In the genomic region with DNA sequence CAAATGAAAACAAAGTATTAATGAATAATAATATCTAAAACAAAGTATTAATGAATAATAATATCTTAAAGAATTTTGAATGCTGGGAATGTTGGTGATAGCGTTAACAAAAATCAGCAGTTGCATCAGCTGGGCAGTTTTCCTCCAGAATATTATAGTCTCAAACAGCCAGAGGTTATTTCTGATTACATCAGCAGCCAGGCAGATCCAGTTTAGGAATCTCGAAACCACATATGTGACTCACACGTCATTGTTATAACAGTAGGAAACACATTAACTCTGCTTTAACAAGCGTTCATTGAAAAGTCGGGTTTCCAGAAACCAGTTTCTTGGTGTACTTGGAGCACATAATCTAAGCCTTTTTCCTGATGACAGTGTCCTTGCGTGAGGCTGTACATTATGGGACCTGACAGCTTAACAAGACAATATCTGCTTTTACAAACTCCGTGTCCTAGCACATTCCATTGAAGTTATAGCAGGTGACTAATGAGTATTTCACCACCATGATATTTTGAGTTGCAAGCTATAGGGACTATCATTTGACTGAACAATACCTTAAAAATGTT, we compare ENCODE assay signal across 1 cellular context.
TF ChIP-seq lines count a peak whose summit lies in the region.

No MANE protein-coding gene starts in this region.

TF ChIP-seq in K562, 482 proteins besides CTCF, POLR2A, EP300 and RAD21 (continued from another document and continues in another):
- no peak for TF ChIP-seq FOXP4 (CRISPR knock-in tag; IDR thresholded peaks at IDR 0.05; ENCODE audit: borderline replicate concordance)
- no peak for TF ChIP-seq ZBTB1 (CRISPR knock-in tag; IDR thresholded peaks at IDR 0.05; ENCODE audit: borderline replicate concordance, low read depth)
- TF ChIP-seq POLR2G (IDR thresholded peaks at IDR 0.05; ENCODE audit: low read depth, low read length), result no peak
- no peak for TF ChIP-seq ELK1 (CRISPR knock-in tag; IDR thresholded peaks at IDR 0.05)
- TF ChIP-seq HES1 (IDR thresholded peaks at IDR 0.05; ENCODE audit: low read depth), result no peak
- TF ChIP-seq HDAC3 (IDR thresholded peaks at IDR 0.05; ENCODE audit: borderline replicate concordance, partially characterized antibody), result peak; percentile 40
- TF ChIP-seq ARNT (IDR thresholded peaks at IDR 0.05), result no peak
- TF ChIP-seq FOXA1 (IDR thresholded peaks at IDR 0.05; ENCODE audit: borderline replicate concordance), result no peak
- TF ChIP-seq EP400 (IDR thresholded peaks at IDR 0.05), result peak; percentile 58; the same call in 1 of the 2 replicates
- TF ChIP-seq MLLT1 (IDR thresholded peaks at IDR 0.05), result no peak
- no peak for TF ChIP-seq ZNF511 (CRISPR knock-in tag; IDR thresholded peaks at IDR 0.05)
- no peak; the same call in 1 of the 2 replicates for TF ChIP-seq NCOA1 (IDR thresholded peaks at IDR 0.05; ENCODE audit: low read depth)
- TF ChIP-seq CEBPG (CRISPR knock-in tag; IDR thresholded peaks at IDR 0.05), result peak; percentile 75; the same call in 1 of the 2 replicates
- TF ChIP-seq CEBPG (tag; conservative IDR thresholded peaks at IDR 0.05 in 1 of 2, IDR thresholded peaks at IDR 0.05 in 1 of 2), result peak; percentile 87 to 97
- TF ChIP-seq NR2C2 (CRISPR knock-in tag; IDR thresholded peaks at IDR 0.05), result no peak
- TF ChIP-seq NR2C2 (tag; IDR thresholded peaks at IDR 0.05), result peak; percentile 18; the same call in 1 of the 2 replicates
- no peak for TF ChIP-seq ARID2 (IDR thresholded peaks at IDR 0.05)
- no peak for TF ChIP-seq TEAD2 (tag; IDR thresholded peaks at IDR 0.05)
- TF ChIP-seq, protein P1, sequence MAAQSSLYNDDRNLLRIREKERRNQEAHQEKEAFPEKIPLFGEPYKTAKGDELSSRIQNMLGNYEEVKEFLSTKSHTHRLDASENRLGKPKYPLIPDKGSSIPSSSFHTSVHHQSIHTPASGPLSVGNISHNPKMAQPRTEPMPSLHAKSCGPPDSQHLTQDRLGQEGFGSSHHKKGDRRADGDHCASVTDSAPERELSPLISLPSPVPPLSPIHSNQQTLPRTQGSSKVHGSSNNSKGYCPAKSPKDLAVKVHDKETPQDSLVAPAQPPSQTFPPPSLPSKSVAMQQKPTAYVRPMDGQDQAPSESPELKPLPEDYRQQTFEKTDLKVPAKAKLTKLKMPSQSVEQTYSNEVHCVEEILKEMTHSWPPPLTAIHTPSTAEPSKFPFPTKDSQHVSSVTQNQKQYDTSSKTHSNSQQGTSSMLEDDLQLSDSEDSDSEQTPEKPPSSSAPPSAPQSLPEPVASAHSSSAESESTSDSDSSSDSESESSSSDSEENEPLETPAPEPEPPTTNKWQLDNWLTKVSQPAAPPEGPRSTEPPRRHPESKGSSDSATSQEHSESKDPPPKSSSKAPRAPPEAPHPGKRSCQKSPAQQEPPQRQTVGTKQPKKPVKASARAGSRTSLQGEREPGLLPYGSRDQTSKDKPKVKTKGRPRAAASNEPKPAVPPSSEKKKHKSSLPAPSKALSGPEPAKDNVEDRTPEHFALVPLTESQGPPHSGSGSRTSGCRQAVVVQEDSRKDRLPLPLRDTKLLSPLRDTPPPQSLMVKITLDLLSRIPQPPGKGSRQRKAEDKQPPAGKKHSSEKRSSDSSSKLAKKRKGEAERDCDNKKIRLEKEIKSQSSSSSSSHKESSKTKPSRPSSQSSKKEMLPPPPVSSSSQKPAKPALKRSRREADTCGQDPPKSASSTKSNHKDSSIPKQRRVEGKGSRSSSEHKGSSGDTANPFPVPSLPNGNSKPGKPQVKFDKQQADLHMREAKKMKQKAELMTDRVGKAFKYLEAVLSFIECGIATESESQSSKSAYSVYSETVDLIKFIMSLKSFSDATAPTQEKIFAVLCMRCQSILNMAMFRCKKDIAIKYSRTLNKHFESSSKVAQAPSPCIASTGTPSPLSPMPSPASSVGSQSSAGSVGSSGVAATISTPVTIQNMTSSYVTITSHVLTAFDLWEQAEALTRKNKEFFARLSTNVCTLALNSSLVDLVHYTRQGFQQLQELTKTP (IDR thresholded peaks at IDR 0.05; ENCODE audit: low read depth in 1 of 2, partially characterized antibody in 2 of 2), result no peak
- no peak for TF ChIP-seq PURB (CRISPR knock-in tag; IDR thresholded peaks at IDR 0.05; ENCODE audit: low read depth)
- TF ChIP-seq ZNF780A (CRISPR knock-in tag; IDR thresholded peaks at IDR 0.05), result no peak
- TF ChIP-seq XRCC4 (IDR thresholded peaks at IDR 0.05; ENCODE audit: extremely low read depth, insufficient read depth, insufficient read length), result no peak
- no peak for TF ChIP-seq NONO (IDR thresholded peaks at IDR 0.05; ENCODE audit: low read depth in 2 of 2, low read length in 1 of 2)
- no peak for TF ChIP-seq RBBP5 (IDR thresholded peaks at IDR 0.05; ENCODE audit: borderline replicate concordance, insufficient read depth, low read length, poor library complexity, severe bottlenecking)
- peak; percentile 39; the same call in 1 of the 2 replicates for TF ChIP-seq GABPA (tag; conservative IDR thresholded peaks at IDR 0.05; ENCODE audit: low read depth)
- TF ChIP-seq ZNF696 (CRISPR knock-in tag; conservative IDR thresholded peaks at IDR 0.05), result no peak
- no peak for TF ChIP-seq VEZF1 (CRISPR knock-in tag; IDR thresholded peaks at IDR 0.05)
- TF ChIP-seq, protein P2, sequence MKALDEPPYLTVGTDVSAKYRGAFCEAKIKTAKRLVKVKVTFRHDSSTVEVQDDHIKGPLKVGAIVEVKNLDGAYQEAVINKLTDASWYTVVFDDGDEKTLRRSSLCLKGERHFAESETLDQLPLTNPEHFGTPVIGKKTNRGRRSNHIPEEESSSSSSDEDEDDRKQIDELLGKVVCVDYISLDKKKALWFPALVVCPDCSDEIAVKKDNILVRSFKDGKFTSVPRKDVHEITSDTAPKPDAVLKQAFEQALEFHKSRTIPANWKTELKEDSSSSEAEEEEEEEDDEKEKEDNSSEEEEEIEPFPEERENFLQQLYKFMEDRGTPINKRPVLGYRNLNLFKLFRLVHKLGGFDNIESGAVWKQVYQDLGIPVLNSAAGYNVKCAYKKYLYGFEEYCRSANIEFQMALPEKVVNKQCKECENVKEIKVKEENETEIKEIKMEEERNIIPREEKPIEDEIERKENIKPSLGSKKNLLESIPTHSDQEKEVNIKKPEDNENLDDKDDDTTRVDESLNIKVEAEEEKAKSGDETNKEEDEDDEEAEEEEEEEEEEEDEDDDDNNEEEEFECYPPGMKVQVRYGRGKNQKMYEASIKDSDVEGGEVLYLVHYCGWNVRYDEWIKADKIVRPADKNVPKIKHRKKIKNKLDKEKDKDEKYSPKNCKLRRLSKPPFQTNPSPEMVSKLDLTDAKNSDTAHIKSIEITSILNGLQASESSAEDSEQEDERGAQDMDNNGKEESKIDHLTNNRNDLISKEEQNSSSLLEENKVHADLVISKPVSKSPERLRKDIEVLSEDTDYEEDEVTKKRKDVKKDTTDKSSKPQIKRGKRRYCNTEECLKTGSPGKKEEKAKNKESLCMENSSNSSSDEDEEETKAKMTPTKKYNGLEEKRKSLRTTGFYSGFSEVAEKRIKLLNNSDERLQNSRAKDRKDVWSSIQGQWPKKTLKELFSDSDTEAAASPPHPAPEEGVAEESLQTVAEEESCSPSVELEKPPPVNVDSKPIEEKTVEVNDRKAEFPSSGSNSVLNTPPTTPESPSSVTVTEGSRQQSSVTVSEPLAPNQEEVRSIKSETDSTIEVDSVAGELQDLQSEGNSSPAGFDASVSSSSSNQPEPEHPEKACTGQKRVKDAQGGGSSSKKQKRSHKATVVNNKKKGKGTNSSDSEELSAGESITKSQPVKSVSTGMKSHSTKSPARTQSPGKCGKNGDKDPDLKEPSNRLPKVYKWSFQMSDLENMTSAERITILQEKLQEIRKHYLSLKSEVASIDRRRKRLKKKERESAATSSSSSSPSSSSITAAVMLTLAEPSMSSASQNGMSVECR (CRISPR knock-in tag; IDR thresholded peaks at IDR 0.05), result no peak
- no peak for TF ChIP-seq E4F1 (CRISPR knock-in tag; IDR thresholded peaks at IDR 0.05; ENCODE audit: borderline replicate concordance)
- TF ChIP-seq CGGBP1 (CRISPR knock-in tag; IDR thresholded peaks at IDR 0.05), result no peak
- no peak for TF ChIP-seq SMC3 (conservative IDR thresholded peaks at IDR 0.05; ENCODE audit: insufficient read depth, low read depth, low read length)
- no peak; the same call in 1 of the 2 replicates for TF ChIP-seq TOE1 (IDR thresholded peaks at IDR 0.05; ENCODE audit: borderline replicate concordance)
- TF ChIP-seq TOE1 (CRISPR knock-in tag; IDR thresholded peaks at IDR 0.05; ENCODE audit: borderline replicate concordance, low read depth), result no peak
